ENCODE assay signal across 13 cellular contexts in the genomic region with DNA sequence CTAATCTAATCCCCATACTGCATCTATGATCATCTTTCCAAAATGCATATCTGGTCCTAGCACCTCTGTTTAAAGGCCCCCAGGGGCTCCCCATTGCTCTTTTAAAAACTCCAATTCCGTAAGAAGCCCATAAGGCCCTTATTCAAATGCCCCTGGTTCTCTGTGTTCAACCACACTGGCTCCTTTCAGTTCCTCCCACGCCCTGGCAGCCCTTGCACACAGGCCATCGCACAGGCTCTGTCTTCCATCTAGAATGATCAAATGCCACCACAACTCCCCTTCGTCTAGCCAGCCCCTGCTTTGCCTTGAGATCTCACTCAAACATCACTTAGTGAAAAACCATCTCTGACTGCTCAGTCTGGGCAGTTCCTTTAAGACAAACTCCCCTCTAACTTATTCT.
DNase-seq lines count a peak whose midpoint lies in the region; ATAC-seq and TF ChIP-seq lines count a peak whose summit lies in the region.
"Had no signal": no experiment of that assay in that cellular context is flagged by ENCODE, and none has a peak within 500 bp of the region (broad histone marks: within the 10 kb centered on the region; RNA-seq: fewer than 3 reads in every experiment).

No MANE protein-coding gene starts in this region.

- peak overlapping the region; percentile 52 for H3K4me2 ChIP-seq in OCI-LY3 (ENCODE audit: low read length)

- no peaks in the 10 kb centered on the region for H4K20me1 ChIP-seq in OCI-LY3 (ENCODE audit: insufficient read depth, low read length)

- ATAC-seq in GM18511 (IDR thresholded peaks at IDR 0.05; ENCODE audit: unreplicated experiment) (peak; percentile 88), GM19455 (IDR thresholded peaks at IDR 0.05; ENCODE audit: unreplicated experiment) (peak; percentile 66), HG03039 (IDR thresholded peaks at IDR 0.05; ENCODE audit: unreplicated experiment) (peak; percentile 76), HG02970 (IDR thresholded peaks at IDR 0.05; ENCODE audit: low FRiP score, unreplicated experiment) (no peak)

- WGBS in prostate gland = 80% methylated on average over 4 of the region's 4 CpGs

- H3K9me3 ChIP-seq in OCI-LY3 (ENCODE audit: insufficient read depth, low read length) (no peaks in the 10 kb centered on the region), prostate gland (no peaks in the 10 kb centered on the region)

- peaks cover 12% of the 10 kb centered on the region for H3K4me1 ChIP-seq in OCI-LY3 (ENCODE audit: low read length)
- H3K4me1 ChIP-seq in prostate gland (replicated peaks) = no peaks in the 10 kb centered on the region

- H3K36me3 ChIP-seq in OCI-LY3 (replicated peaks; ENCODE audit: low read depth, low read length) (no peaks in the 10 kb centered on the region), prostate gland (no peaks in the 10 kb centered on the region)

- H3K27ac ChIP-seq in OCI-LY3 (ENCODE audit: low read length) (0 out of 2 replicates have a peak overlapping the region, but pooled peaks have one; percentile 23), prostate gland (no peak overlapping the region)
- H3K27ac ChIP-seq: GM23248 had no signal

- TF ChIP-seq CTCF in OCI-LY3 (IDR thresholded peaks at IDR 0.05; ENCODE audit: low read depth, low read length) (no peak), prostate gland (IDR thresholded peaks at IDR 0.05) (no peak)

- intact Hi-C loops in prostate gland (cut with DNase I) = no loop called here

- no peak overlapping the region for H3K9ac ChIP-seq in OCI-LY3 (ENCODE audit: low read length)
- H3K9ac ChIP-seq: GM23248 had no signal

- H2AFZ ChIP-seq in OCI-LY3 (ENCODE audit: low read depth, low read length) = no peak overlapping the region
- H2AFZ ChIP-seq: GM23248 had no signal

- H3K79me2 ChIP-seq in OCI-LY3 (ENCODE audit: low read length) = no peaks in the 10 kb centered on the region

- H3K4me3 ChIP-seq in OCI-LY3 (ENCODE audit: low read length) (0 out of 2 replicates have a peak overlapping the region, but pooled peaks have one; percentile 21), prostate gland (no peak overlapping the region)
- H3K4me3 ChIP-seq: GM23248 had no signal

- no peak for TF ChIP-seq POLR2A in prostate gland (IDR thresholded peaks at IDR 0.05)

- H3K27me3 ChIP-seq in OCI-LY3 (ENCODE audit: low read depth, low read length) (no peaks in the 10 kb centered on the region), prostate gland (replicated peaks; ENCODE audit: insufficient read depth) (no peaks in the 10 kb centered on the region)

- no peak for DNase-seq in pons (ENCODE audit: low spot score)
- no peak for DNase-seq in effector CD4-positive, alpha-beta T cell
- no peak for DNase-seq in prostate gland (ENCODE audit: low spot score)
- DNase-seq: GM23248; Kasumi-1; naive B cell; stimulated activated CD4-positive, alpha-beta T cell treated with anti-CD3 and anti-CD28 coated beads, Interleukin-15, amount 100 ng/mL, for 24 hours; T-helper 9 cell had no signal
